In genomic region chr4:153081181-153081580, GRCh38 we compare ENCODE assay signal across 24 cellular contexts.
"Had no signal": no experiment of that assay in that cellular context is flagged by ENCODE, and none has a peak within 500 bp of the region (broad histone marks: within the 10 kb centered on the region; RNA-seq: fewer than 3 reads in every experiment).

No MANE protein-coding gene starts in this region.

- H3K27ac ChIP-seq: left ventricle myocardium inferior, pancreas, prostate gland, stomach, testis, thyroid gland, transverse colon, upper lobe of left lung, vagina had no signal

- H3K4me3 ChIP-seq: left ventricle myocardium inferior, lung, pancreas, prostate gland, skin epidermis, stomach, testis, thyroid gland, transverse colon, upper lobe of left lung, vagina had no signal

- H3K9me3 Mint-ChIP-seq: naive B cell; natural killer cell treated with Interleukin-12 subunit alpha and Interleukin-12 subunit beta and Interleukin-15 and Interleukin-18, amount 100 ng/mL, for 72 hours; stimulated activated naive B cell treated with anti-CD40 and anti-IgM and Interleukin-4, amounts not matched to agents 10 μg/mL and 1 μg/mL and 100 μg/mL, for 72 hours had no signal

- H3K27ac Mint-ChIP-seq: mesothelial cell of epicardium; stimulated activated naive B cell treated with anti-CD40 and anti-IgM and Interleukin-4, amounts not matched to agents 10 μg/mL and 1 μg/mL and 100 μg/mL, for 72 hours had no signal

- H3K4me3 Mint-ChIP-seq: mesothelial cell of epicardium; natural killer cell treated with Interleukin-12 subunit alpha and Interleukin-12 subunit beta and Interleukin-15 and Interleukin-18, amount 100 ng/mL, for 72 hours; stimulated activated naive B cell treated with anti-CD40 and anti-IgM and Interleukin-4, amounts not matched to agents 10 μg/mL and 1 μg/mL and 100 μg/mL, for 72 hours had no signal

- H3K36me3 ChIP-seq: left ventricle myocardium inferior, pancreas, prostate gland, stomach, thyroid gland, transverse colon, upper lobe of left lung, vagina had no signal

- H3K27me3 ChIP-seq: pancreas, stomach, testis, thyroid gland, transverse colon, upper lobe of left lung, vagina had no signal

- H3K36me3 Mint-ChIP-seq: mesothelial cell of epicardium; naive B cell; natural killer cell treated with Interleukin-12 subunit alpha and Interleukin-12 subunit beta and Interleukin-15 and Interleukin-18, amount 100 ng/mL, for 72 hours; stimulated activated naive B cell treated with anti-CD40 and anti-IgM and Interleukin-4, amounts not matched to agents 10 μg/mL and 1 μg/mL and 100 μg/mL, for 72 hours had no signal

- DNase-seq: islet precursor cell; left ventricle myocardium inferior; naive B cell; pancreas; posterior cingulate gyrus; retina; right cardiac atrium; stimulated activated CD4-positive, alpha-beta T cell treated with anti-CD3 and anti-CD28 coated beads, Interleukin-12 subunit alpha, Interleukin-12 subunit beta, amount 100 ng/mL, for 4 hours; stimulated activated CD4-positive, alpha-beta T cell treated with anti-CD3 and anti-CD28 coated beads, Interleukin-15, amount 100 ng/mL, for 24 hours; stimulated activated CD4-positive, alpha-beta T cell treated with anti-CD3 and anti-CD28 coated beads, Interleukin-2, amount 100 ng/mL, for 24 hours; stimulated activated CD4-positive, alpha-beta T cell treated with anti-CD3 and anti-CD28 coated beads, Interleukin-4, amount 100 ng/mL, for 1 hour; stimulated activated naive B cell treated with anti-CD40 and anti-IgM and Interleukin-4, amounts not matched to agents 10 μg/mL and 1 μg/mL and 100 μg/mL, for 72 hours; stimulated activated naive CD8-positive, alpha-beta T cell treated with anti-CD3 and anti-CD28 coated beads, Interleukin-15, Interleukin-2, amounts not matched to agents 100 U/mL and 50 U/mL, for 24 hours; stomach; testis; thyroid gland; transverse colon; upper lobe of left lung had no signal

- H3K4me1 ChIP-seq: pancreas, prostate gland had no signal

- H3K9me3 ChIP-seq: pancreas, prostate gland, stomach, testis, thyroid gland, transverse colon, upper lobe of left lung, vagina had no signal
